ENCODE assay signal across 7 cellular contexts in the genomic region with DNA sequence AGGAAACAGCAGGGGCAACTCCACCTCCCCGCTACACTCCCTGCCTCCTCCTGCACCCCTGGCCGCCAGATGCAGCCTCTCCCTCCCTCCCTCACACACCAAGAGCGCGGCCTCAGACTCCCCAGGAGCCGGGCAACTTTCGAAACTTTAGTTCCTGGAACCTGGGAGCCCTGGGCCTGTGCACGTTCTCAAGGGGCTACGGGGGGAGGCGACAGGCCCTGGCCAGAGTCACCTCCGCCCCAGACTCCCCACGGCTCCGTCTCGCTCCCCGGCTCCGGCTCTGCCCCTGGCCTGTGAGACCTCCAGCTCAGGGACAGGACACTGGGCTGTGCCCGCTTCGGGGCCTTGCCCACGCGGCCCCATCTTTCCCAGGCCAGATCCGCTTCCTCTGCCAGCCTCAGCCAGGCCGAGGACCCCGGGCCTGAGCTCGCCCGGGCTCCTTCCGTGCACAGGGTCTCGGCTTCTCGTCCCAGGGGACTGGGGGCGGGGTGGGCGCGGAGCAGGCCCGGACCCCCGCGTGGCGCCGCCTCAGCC. TPM values are rescaled to one million over a fixed set of nuclear protein-coding genes. Genes with fewer than 3 reads are reported as not detected.
DNase-seq lines count a peak whose midpoint lies in the region; ATAC-seq and TF ChIP-seq lines count a peak whose summit lies in the region.

No MANE protein-coding gene starts in this region.

- DNase-seq in NT2/D1 (ENCODE audit: low read depth, low spot score) = no peak
- peak in 1 of 5 donors; percentile 68 for DNase-seq in heart left ventricle
- no peak for DNase-seq in skeletal muscle cell (ENCODE audit: low read depth)
- DNase-seq in stimulated activated CD4-positive, alpha-beta T cell treated with anti-CD3 and anti-CD28 coated beads, Interleukin-2, amount 100 ng/mL, for 24 hours = no peak

- H3K4me1 ChIP-seq in NT2/D1 (ENCODE audit: insufficient read depth, insufficient read length) = peaks cover 10% of the 10 kb centered on the region
- peaks cover 15 to 41% (median 27%) of the 10 kb centered on the region in 12 donors for H3K4me1 ChIP-seq in heart left ventricle

- no peak overlapping the region for H3K27ac ChIP-seq in heart left ventricle

- WGBS in heart left ventricle, 4 donors = 9 to 62% (median 16%) methylated on average over 7 to 35 of the region's 35 CpGs

- ATAC-seq in GM21786 (IDR thresholded peaks at IDR 0.05; ENCODE audit: unreplicated experiment) = peak; percentile 18
- ATAC-seq in heart left ventricle = peak in 3 of 4 donors; percentile 3 to 5 (median 5)
- no peak for ATAC-seq in HG02970 (IDR thresholded peaks at IDR 0.05; ENCODE audit: low FRiP score, unreplicated experiment)
- ATAC-seq in HG03571 (IDR thresholded peaks at IDR 0.05; ENCODE audit: unreplicated experiment) = no peak

- peaks cover 14% of the 10 kb centered on the region for H3K36me3 ChIP-seq in NT2/D1 (ENCODE audit: insufficient read depth, insufficient read length, low read length)
- peaks cover 0 to 10% (median 2%) of the 10 kb centered on the region in 9 donors for H3K36me3 ChIP-seq in heart left ventricle

- TF ChIP-seq POLR2A in heart left ventricle (IDR thresholded peaks at IDR 0.05) = no peak

- intact Hi-C loops in heart left ventricle (cut with DNase I) = loop anchor here in 1 of 10 donors (10.0 kb wide), 1 partner anchor 153 kb away; a partner anchor contains a TSS

- peaks cover 34% of the 10 kb centered on the region for H3K27me3 ChIP-seq in NT2/D1 (ENCODE audit: insufficient read depth, insufficient read length)
- H3K27me3 ChIP-seq in heart left ventricle = peaks cover 33 to 86% (median 57%) of the 10 kb centered on the region in 9 donors

- peak overlapping the region; percentile 83 for H3K9ac ChIP-seq in NT2/D1 (ENCODE audit: insufficient read length, low read depth)

- peak overlapping the region; percentile 58 for H3K4me3 ChIP-seq in NT2/D1 (ENCODE audit: insufficient read length, low read depth)
- H3K4me3 ChIP-seq in heart left ventricle = peak overlapping the region; percentile 0 to 55 (median 46)
- peak overlapping the region; percentile 38 for H3K4me3 ChIP-seq in skeletal muscle cell (ENCODE audit: low read depth, low read length)

- no peak for TF ChIP-seq CTCF in heart left ventricle (IDR thresholded peaks at IDR 0.05)

- H3K9me3 ChIP-seq in NT2/D1 (ENCODE audit: insufficient read depth, low read length) = no peaks in the 10 kb centered on the region
- no peaks in the 10 kb centered on the region for H3K9me3 ChIP-seq in heart left ventricle

RNA-seq across cellular contexts. Expression of a gene that starts 5.5 kb away (rescaled TPM):
- under 1 TPM in 1 of 9 donors, not detected in 8; 0.36 TPM for total RNA-seq in heart left ventricle
- polyA plus RNA-seq in heart left ventricle = under 1 TPM; 0.11 to 0.21 TPM

Comparison
In these comparisons a context has a peak if more than half of its experiments do, and no peak if none do; other contexts are left out.
1. ATAC-seq: peak in GM21786 (single experiment) and heart left ventricle (3 of 4); none in HG02970 (single experiment) and HG03571 (single experiment).
2. Peak in every context shown above with its lines, with median percentiles within 50 percentile points of each other: H3K4me3 ChIP-seq.